ENCODE assay signal across 1 cellular context in genomic region chr2:36819090-36819711, GRCh38.
TF ChIP-seq lines count a peak whose summit lies in the region.

No MANE protein-coding gene starts in this region.

TF ChIP-seq in K562, 482 proteins besides CTCF, POLR2A, EP300 and RAD21 (continued from another document):
- TF ChIP-seq ZNF518B (CRISPR knock-in tag; IDR thresholded peaks at IDR 0.05) (no peak), LARP7 (IDR thresholded peaks at IDR 0.05) (no peak), PHB (CRISPR knock-in tag; IDR thresholded peaks at IDR 0.05) (no peak), ZNF561 (CRISPR knock-in tag; conservative IDR thresholded peaks at IDR 0.05) (no peak), ZFP30 (CRISPR knock-in tag; IDR thresholded peaks at IDR 0.05; ENCODE audit: borderline replicate concordance) (no peak), GABPB2 (CRISPR knock-in tag; conservative IDR thresholded peaks at IDR 0.05) (no peak), NFIX (CRISPR knock-in tag; IDR thresholded peaks at IDR 0.05; ENCODE audit: low read depth) (no peak), NR4A1 (CRISPR knock-in tag; IDR thresholded peaks at IDR 0.05) (no peak), NR4A1 (tag; IDR thresholded peaks at IDR 0.05) (no peak), MGA (IDR thresholded peaks at IDR 0.05) (no peak), TRIM28 (IDR thresholded peaks at IDR 0.05) (no peak), ZNF511 (CRISPR knock-in tag; IDR thresholded peaks at IDR 0.05) (no peak), TFAP4 (CRISPR knock-in tag; IDR thresholded peaks at IDR 0.05; ENCODE audit: borderline replicate concordance) (no peak), E2F8 (IDR thresholded peaks at IDR 0.05; ENCODE audit: low read depth, partially characterized antibody) (no peak)
